Comparison of ENCODE assay signal across 24 cellular contexts in the genomic region with DNA sequence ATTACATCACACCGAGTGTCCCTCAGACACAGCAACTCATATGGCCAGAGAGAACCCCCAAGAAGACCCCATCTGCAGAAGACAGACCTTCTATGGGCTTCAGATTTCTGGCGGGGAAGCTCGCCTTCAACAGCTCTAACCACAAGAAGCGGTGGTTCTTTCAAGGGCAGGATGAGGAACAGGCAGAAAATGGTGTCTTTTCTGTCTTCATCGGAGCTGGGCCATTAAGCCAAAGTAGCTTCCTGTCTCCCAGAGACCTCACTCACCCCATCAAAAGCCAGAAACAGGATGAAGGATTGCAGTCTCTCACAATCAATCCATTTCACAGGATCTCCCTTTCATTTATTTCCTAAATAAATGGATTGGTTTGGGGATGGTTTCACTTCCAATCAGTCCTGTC.
DNase-seq lines count a peak whose midpoint lies in the region; ATAC-seq, FAIRE-seq and TF ChIP-seq lines count a peak whose summit lies in the region.
"Had no signal": no experiment of that assay in that cellular context is flagged by ENCODE, and none has a peak within 500 bp of the region (broad histone marks: within the 10 kb centered on the region; RNA-seq: fewer than 3 reads in every experiment).

No MANE protein-coding gene starts in this region.

- H3K4me3 ChIP-seq in GM23338: no peak overlapping the region
- no peak overlapping the region for H3K4me3 ChIP-seq in H1 (ENCODE audit: extremely low read depth in 1 of 4, insufficient read depth in 2 of 4, low read depth in 3 of 4, low read length in 4 of 4)
- H3K4me3 ChIP-seq: A549; BLaER1 treated with 17β-estradiol and CSF1 and Interleukin-3, amounts not matched to agents 10 nM and 100 nM had no signal

- no peak overlapping the region for H2AK5ac ChIP-seq in H1 (ENCODE audit: low read depth, low read length)

- H3K27me3 Mint-ChIP-seq in GM23338 (ENCODE audit: insufficient read depth, low read depth, poor library complexity): peaks cover 2% of the 10 kb centered on the region

- H3K27me3 ChIP-seq in GM23338 (ENCODE audit: insufficient read depth) (no peaks in the 10 kb centered on the region), H1 (replicated peaks in 1 of 4; ENCODE audit: control insufficient read depth in 3 of 4, extremely low read depth in 1 of 4, insufficient read depth in 3 of 4, low read length in 3 of 4) (no peaks in the 10 kb centered on the region)
- H3K27me3 ChIP-seq: BE2C; BLaER1 treated with 17β-estradiol and CSF1 and Interleukin-3, amounts not matched to agents 10 nM and 100 nM had no signal

- CTCF ChIA-PET in H1 (lab: Charles Lee; ENCODE audit: partially characterized antibody): interaction anchor here (0.6 to 2.0 kb wide), 7 partner anchors 8 to 116 kb away, joined by 3 to 9 read pairs (median 4); no protein-coding TSS in a partner anchor

- no peak overlapping the region for H2BK12ac ChIP-seq in H1 (ENCODE audit: low read depth, low read length)

- H3K27ac Mint-ChIP-seq in GM23338: no peak overlapping the region
- H3K27ac Mint-ChIP-seq: CD4-positive, alpha-beta T cell; H9; HFFc6 had no signal

- no peaks in the 10 kb centered on the region; the same call in 2 of the 3 replicates for H3K9me3 Mint-ChIP-seq in GM23338
- H3K9me3 Mint-ChIP-seq: CD14-positive monocyte; CD4-positive, alpha-beta T cell; CD8-positive, alpha-beta memory T cell; H9; HFFc6 had no signal

- H3K36me3 Mint-ChIP-seq in GM23338 (ENCODE audit: low read depth): no peaks in the 10 kb centered on the region
- H3K36me3 Mint-ChIP-seq: CD14-positive monocyte; CD8-positive, alpha-beta memory T cell had no signal

- no peaks in the 10 kb centered on the region for H3F3A ChIP-seq in GM23338 (replicated peaks; ENCODE audit: low read depth)

- H3K23me2 ChIP-seq in H1 (ENCODE audit: low read depth, low read length): no peaks in the 10 kb centered on the region

- no peak overlapping the region for H2BK5ac ChIP-seq in H1 (ENCODE audit: low read depth, low read length)

- H2BK120ac ChIP-seq in H1 (replicated peaks; ENCODE audit: low read depth, low read length): no peak overlapping the region

- H3K36me3 ChIP-seq in GM23338 (ENCODE audit: insufficient read depth) (no peaks in the 10 kb centered on the region), H1 (ENCODE audit: control insufficient read depth in 2 of 4, insufficient read depth in 4 of 4, low read length in 3 of 4) (no peaks in the 10 kb centered on the region)
- H3K36me3 ChIP-seq: BE2C; BLaER1 treated with 17β-estradiol and CSF1 and Interleukin-3, amounts not matched to agents 10 nM and 100 nM had no signal

- H3K56ac ChIP-seq in H1 (replicated peaks; ENCODE audit: insufficient read length, low read depth, low read length): no peak overlapping the region

- ATAC-seq in GM23338 (no peak), esophagus mucosa (no peak), GM19023 (IDR thresholded peaks at IDR 0.05; ENCODE audit: unreplicated experiment) (no peak), left ventricle myocardium superior (no peak)
- ATAC-seq: A549 had no signal

- H2AFZ ChIP-seq in GM23338 (0 out of 2 replicates have a peak overlapping the region, but pooled peaks have one; percentile 28), H1 (ENCODE audit: low read length) (0 out of 2 replicates have a peak overlapping the region, but pooled peaks have one; percentile 29)

- no peak for TF ChIP-seq EP300 in H1 (IDR thresholded peaks at IDR 0.05; ENCODE audit: borderline replicate concordance in 1 of 2, low read depth in 2 of 2, low read length in 2 of 2)

- WGBS in H1 (ENCODE audit: extremely low coverage in 1 of 2, insufficient coverage in 1 of 2, insufficient read length in 1 of 2, insufficient replicate concordance in 2 of 2, low coverage in 1 of 2, low lambda C conversion rate in 2 of 2, missing lambda C conversion rate in 1 of 2), 2 experiments: 92% methylated on average over 5 of the region's 5 CpGs; no CpG with 5 or more reads in 1 of the 2 experiments

- no peak for FAIRE-seq in H1 (lab: Jason Lieb, UNC)
- FAIRE-seq: A549, D721Med, GM12891, GM18507 had no signal

- H2BK20ac ChIP-seq in H1 (ENCODE audit: low read length): no peak overlapping the region

- H3K23ac ChIP-seq in H1 (ENCODE audit: insufficient read length): no peak overlapping the region

- no peak for DNase-seq in GM23338 (ENCODE audit: low spot score)
- DNase-seq in MV-4-11 (lab: John Stamatoyannopoulos, UW): peak; percentile 12
- no peak for DNase-seq in H1 (ENCODE audit: low read depth in 1 of 2, low spot score in 2 of 2)
- no peak for DNase-seq in activated CD4-positive, alpha-beta T cell treated with anti-CD3 and anti-CD28 coated beads, Interleukin-2, amount 50 U/mL, for 1 hour
- DNase-seq in left ventricle myocardium superior: no peak
- DNase-seq: 8988T; ACHN; AML-193; BE2C; CD4-positive, alpha-beta T cell; CD8-positive, alpha-beta memory T cell; DMS 273 treated with DMSO at 0.1 percent for 48 hours; DMS79; GF-D8; H9; HFFc6 had no signal

- no peak overlapping the region for H3K4me3 Mint-ChIP-seq in GM23338
- H3K4me3 Mint-ChIP-seq: CD4-positive, alpha-beta T cell; H9; HFFc6 had no signal

- no peak for TF ChIP-seq CTCF in GM23338 (conservative IDR thresholded peaks at IDR 0.05; ENCODE audit: low read depth in 2 of 2)
- TF ChIP-seq CTCF in H1 (IDR thresholded peaks at IDR 0.05; ENCODE audit: control extremely low read depth in 1 of 3, insufficient read depth in 1 of 3, low read depth in 1 of 3, low read length in 3 of 3): no peak

- no peaks in the 10 kb centered on the region for H3K9me2 ChIP-seq in GM23338 (ENCODE audit: insufficient read depth)

- H3K14ac ChIP-seq in H1 (ENCODE audit: insufficient read length): no peak overlapping the region

- no peak overlapping the region for H3K4me2 ChIP-seq in GM23338
- no peak overlapping the region for H3K4me2 ChIP-seq in H1 (ENCODE audit: insufficient read depth in 1 of 2, low read depth in 2 of 2, low read length in 2 of 2)
- H3K4me2 ChIP-seq: A549; BLaER1 treated with 17β-estradiol and CSF1 and Interleukin-3, amounts not matched to agents 10 nM and 100 nM had no signal

- H4K20me1 ChIP-seq in GM23338 (replicated peaks; ENCODE audit: insufficient read depth) (no peaks in the 10 kb centered on the region), H1 (replicated peaks in 1 of 2; ENCODE audit: control insufficient read depth in 1 of 2, insufficient read depth in 2 of 2, low read length in 2 of 2) (no peaks in the 10 kb centered on the region)
- H4K20me1 ChIP-seq: BLaER1 treated with 17β-estradiol and CSF1 and Interleukin-3, amounts not matched to agents 10 nM and 100 nM had no signal

- H4K8ac ChIP-seq in H1 (ENCODE audit: extremely low read depth, insufficient read depth, low read length): no peak overlapping the region

- H3K4me1 ChIP-seq in GM23338 (ENCODE audit: insufficient read depth) (no peaks in the 10 kb centered on the region), H1 (replicated peaks in 1 of 4; ENCODE audit: control insufficient read depth in 3 of 4, insufficient read depth in 4 of 4, low read length in 3 of 4) (no peaks in the 10 kb centered on the region)
- H3K4me1 ChIP-seq: A549, BE2C had no signal

- no peak overlapping the region for H4K5ac ChIP-seq in H1 (ENCODE audit: insufficient read length, low read depth, low read length)

- no peak overlapping the region for H3K27ac ChIP-seq in GM23338 (ENCODE audit: low read depth)
- H3K27ac ChIP-seq in H1 (ENCODE audit: low read depth, low read length): no peak overlapping the region
- H3K27ac ChIP-seq: A549; BLaER1 treated with 17β-estradiol and CSF1 and Interleukin-3, amounts not matched to agents 10 nM and 100 nM had no signal

- H4K91ac ChIP-seq in H1 (replicated peaks; ENCODE audit: insufficient read length, low read length): no peak overlapping the region

- POLR2A ChIA-PET in H1 (lab: Charles Lee; ENCODE audit: partially characterized antibody): no interaction called here

- H3K79me2 ChIP-seq in GM23338 (replicated peaks; ENCODE audit: insufficient read depth) (no peaks in the 10 kb centered on the region), H1 (ENCODE audit: control insufficient read depth in 1 of 2, insufficient read depth in 2 of 2, low read length in 2 of 2) (no peaks in the 10 kb centered on the region)

- no peak overlapping the region for H3K18ac ChIP-seq in H1 (ENCODE audit: extremely low read depth, low read length)

- H3K9me3 ChIP-seq in H1 (ENCODE audit: insufficient read depth in 2 of 2, low read depth in 1 of 2, low read length in 1 of 2): no peaks in the 10 kb centered on the region
- H3K9me3 ChIP-seq: A549; BE2C; BLaER1 treated with 17β-estradiol and CSF1 and Interleukin-3, amounts not matched to agents 10 nM and 100 nM had no signal

- no peaks in the 10 kb centered on the region for H3K79me1 ChIP-seq in H1 (ENCODE audit: low read depth, low read length)

- intact Hi-C loops in left ventricle myocardium superior (cut with micrococcal nuclease): no loop called here

- no peak for TF ChIP-seq POLR2A in H1 (IDR thresholded peaks at IDR 0.05; ENCODE audit: control extremely low read depth in 1 of 2, low read depth in 2 of 2, low read length in 2 of 2)

- H2BK15ac ChIP-seq in H1 (ENCODE audit: low read length): no peak overlapping the region

- no peak overlapping the region for H3K4ac ChIP-seq in H1 (replicated peaks; ENCODE audit: insufficient read length, low read depth, low read length)

- H3K4me1 Mint-ChIP-seq in GM23338: no peaks in the 10 kb centered on the region
- H3K4me1 Mint-ChIP-seq: CD14-positive monocyte; CD8-positive, alpha-beta memory T cell; H9 had no signal

- no peak for TF ChIP-seq RAD21 in H1 (IDR thresholded peaks at IDR 0.05 in 1 of 2, conservative IDR thresholded peaks at IDR 0.05 in 1 of 2; ENCODE audit: low read depth in 2 of 2, low read length in 2 of 2)

- no peak overlapping the region for H3K9ac ChIP-seq in H1 (replicated peaks in 1 of 4; ENCODE audit: extremely low read depth in 1 of 4, low read depth in 3 of 4, low read length in 3 of 4)
- H3K9ac ChIP-seq: BLaER1 treated with 17β-estradiol and CSF1 and Interleukin-3, amounts not matched to agents 10 nM and 100 nM had no signal

TF ChIP-seq in H1, 55 proteins besides CTCF, POLR2A, EP300 and RAD21:
- TF ChIP-seq RFX5 (IDR thresholded peaks at IDR 0.05; ENCODE audit: borderline replicate concordance, low read depth, low read length): no peak
- no peak for TF ChIP-seq POLR2AphosphoS5 (IDR thresholded peaks at IDR 0.05; ENCODE audit: low read depth, low read length)
